Comparison of ENCODE assay signal across 8 cellular contexts in genomic region chr15:64461577-64462162, GRCh38. TPM values are rescaled to one million over a fixed set of nuclear protein-coding genes. Genes with fewer than 3 reads are reported as not detected.
DNase-seq lines count a peak whose midpoint lies in the region; ATAC-seq and TF ChIP-seq lines count a peak whose summit lies in the region.

No MANE protein-coding gene starts in this region.

- H3K9ac ChIP-seq in endodermal cell (ENCODE audit: extremely low read depth, low read length, poor library complexity, severe bottlenecking): peak overlapping the region; percentile 66

- peak overlapping the region; percentile 90 to 93 for H3K4me3 Mint-ChIP-seq in CD14-positive monocyte
- peak overlapping the region; percentile 78 for H3K4me3 Mint-ChIP-seq in endodermal cell
- peak overlapping the region; percentile 82 to 92 for H3K4me3 Mint-ChIP-seq in stimulated activated naive CD8-positive, alpha-beta T cell treated with anti-CD3 and anti-CD28 coated beads, Interleukin-15, amount 100 ng/mL, for 72 hours

- H3K9me3 Mint-ChIP-seq in CD14-positive monocyte (no peaks in the 10 kb centered on the region), endodermal cell (no peaks in the 10 kb centered on the region)
- no peaks in the 10 kb centered on the region for H3K9me3 Mint-ChIP-seq in stimulated activated naive CD8-positive, alpha-beta T cell treated with anti-CD3 and anti-CD28 coated beads, Interleukin-15, amount 100 ng/mL, for 72 hours

- peaks cover 19% of the 10 kb centered on the region for H3K4me1 ChIP-seq in endodermal cell (ENCODE audit: control insufficient read depth, insufficient read depth, low read length)
- H3K4me1 ChIP-seq in mucosa of descending colon (ENCODE audit: low read depth): peaks cover 22% of the 10 kb centered on the region

- H3K27me3 ChIP-seq in HL-60 (ENCODE audit: insufficient read depth, poor library complexity, severe bottlenecking) (no peaks in the 10 kb centered on the region), endodermal cell (ENCODE audit: control insufficient read depth, insufficient read depth, low read length, poor library complexity, severe bottlenecking) (no peaks in the 10 kb centered on the region)

- H3K9me3 ChIP-seq in endodermal cell (ENCODE audit: control insufficient read depth, low read length): no peaks in the 10 kb centered on the region
- no peaks in the 10 kb centered on the region for H3K9me3 ChIP-seq in mucosa of descending colon

- DNase-seq in CD14-positive monocyte (ENCODE audit: low spot score): no peak
- DNase-seq in HL-60 (ENCODE audit: low read depth in 1 of 2, low spot score in 1 of 2): no peak
- DNase-seq in endodermal cell: peak; percentile 79
- DNase-seq in mucosa of descending colon: peak in 1 of 3 donors; percentile 20
- DNase-seq in stimulated activated naive CD8-positive, alpha-beta T cell treated with anti-CD3 and anti-CD28 coated beads, Interleukin-15, amount 100 ng/mL, for 72 hours: peak; percentile 30 to 40
- DNase-seq in amniotic stem cell (lab: John Stamatoyannopoulos, UW): no peak

- peak; percentile 3 for ATAC-seq in mucosa of descending colon
- peak; percentile 79 for ATAC-seq in stimulated activated naive CD8-positive, alpha-beta T cell treated with anti-CD3 and anti-CD28 coated beads, Interleukin-15, amount 100 ng/mL, for 72 hours
- ATAC-seq in GM18858 (IDR thresholded peaks at IDR 0.05; ENCODE audit: unreplicated experiment): no peak

- WGBS in endodermal cell (ENCODE audit: insufficient coverage in 1 of 2, insufficient read length in 1 of 2), 2 experiments: 1 to 3% methylated on average over 6 to 7 of the region's 7 CpGs

- H3K27ac Mint-ChIP-seq in CD14-positive monocyte (peak overlapping the region; percentile 61 to 93 (median 85)), endodermal cell (peak overlapping the region; percentile 94)
- peak overlapping the region; percentile 95 to 96 for H3K27ac Mint-ChIP-seq in stimulated activated naive CD8-positive, alpha-beta T cell treated with anti-CD3 and anti-CD28 coated beads, Interleukin-15, amount 100 ng/mL, for 72 hours

- H3K4me1 Mint-ChIP-seq in CD14-positive monocyte (peaks cover 73% of the 10 kb centered on the region), endodermal cell (peaks cover 51% of the 10 kb centered on the region)
- peaks cover 85% of the 10 kb centered on the region for H3K4me1 Mint-ChIP-seq in stimulated activated naive CD8-positive, alpha-beta T cell treated with anti-CD3 and anti-CD28 coated beads, Interleukin-15, amount 100 ng/mL, for 72 hours

- H3K36me3 Mint-ChIP-seq in CD14-positive monocyte (peaks cover 2 to 11% of the 10 kb centered on the region in 2 donors), endodermal cell (ENCODE audit: low read depth) (peaks cover 8% of the 10 kb centered on the region)

- TF ChIP-seq CTCF in CD14-positive monocyte (IDR thresholded peaks at IDR 0.05) (no peak), HL-60 (IDR thresholded peaks at IDR 0.05; ENCODE audit: insufficient read depth, low read length) (no peak), WI38 (IDR thresholded peaks at IDR 0.05; ENCODE audit: low read depth, low read length) (no peak), endodermal cell (conservative IDR thresholded peaks at IDR 0.05) (no peak), mucosa of descending colon (IDR thresholded peaks at IDR 0.05) (no peak)

- H3K27me3 Mint-ChIP-seq in CD14-positive monocyte (ENCODE audit: low read depth in 3 of 3): no peaks in the 10 kb centered on the region
- H3K27me3 Mint-ChIP-seq in endodermal cell (ENCODE audit: insufficient read depth): no peaks in the 10 kb centered on the region
- no peaks in the 10 kb centered on the region for H3K27me3 Mint-ChIP-seq in stimulated activated naive CD8-positive, alpha-beta T cell treated with anti-CD3 and anti-CD28 coated beads, Interleukin-15, amount 100 ng/mL, for 72 hours

- H3K36me3 ChIP-seq in endodermal cell (ENCODE audit: control insufficient read depth, insufficient read depth, low read length) (peaks cover 12% of the 10 kb centered on the region), mucosa of descending colon (ENCODE audit: low read depth) (no peaks in the 10 kb centered on the region)

- intact Hi-C loops in CD14-positive monocyte (cut with micrococcal nuclease): loop anchor here in 1 of 2 donors (5.0 kb wide), 1 partner anchor 299 kb away; the partner anchor contains the start of gene PPIB
- intact Hi-C loops in mucosa of descending colon (cut with DNase I, micrococcal nuclease): no loop called here

- H3K27ac ChIP-seq in HL-60 (replicated peaks) (peak overlapping the region; percentile 49), endodermal cell (ENCODE audit: low read depth, low read length) (peak overlapping the region; percentile 84)

- H3K4me3 ChIP-seq in HL-60 (replicated peaks; ENCODE audit: insufficient read depth, low read length) (peak overlapping the region; percentile 53), WI38 (ENCODE audit: low read depth, low read length) (peak overlapping the region; percentile 67), endodermal cell (ENCODE audit: low read length) (peak overlapping the region; percentile 90), mucosa of descending colon (no peak overlapping the region)

RNA-seq across cellular contexts. Expression of gene ZNF609, which starts 1.3 kb away (rescaled TPM):
- 1 to 10 TPM; 1.3 to 1.7 TPM for polyA plus RNA-seq in CD14-positive monocyte
- total RNA-seq in endodermal cell (10 to 100 TPM; 52.3 to 54.8 TPM), mucosa of descending colon (10 to 100 TPM; 25.4 to 49.2 (median 29.5) TPM)
- polyA plus RNA-seq in endodermal cell (2013, experiment 1 of 2): 35.4 TPM
- 33.2 TPM for polyA plus RNA-seq in endodermal cell (2013, experiment 2 of 2)

Comparison
In these comparisons a context has a peak if more than half of its experiments do, and no peak if none do; other contexts are left out.
1. DNase-seq: peak in endodermal cell (single experiment) and stimulated activated naive CD8-positive, alpha-beta T cell treated with anti-CD3 and anti-CD28 coated beads, Interleukin-15, amount 100 ng/mL, for 72 hours (2 of 2); none in CD14-positive monocyte (single experiment), HL-60 (0 of 2) and amniotic stem cell (single experiment).
2. Peak in every context shown above with its lines, with median percentiles within 50 percentile points of each other: H3K27ac Mint-ChIP-seq and H3K4me3 Mint-ChIP-seq.